Comparison of ENCODE assay signal across 8 cellular contexts in genomic region chr20:32585011-32585518, GRCh38. TPM values are rescaled to one million over a fixed set of nuclear protein-coding genes. Genes with fewer than 3 reads are reported as not detected.
DNase-seq lines count a peak whose midpoint lies in the region; TF ChIP-seq lines count a peak whose summit lies in the region.

TSS of gene NOL4L (minus strand) at chr20:32585333. CDS start at chr20:32584890, 443 bp downstream.

- no peaks in the 10 kb centered on the region for H3K27me3 ChIP-seq in vagina

- H3K4me1 Mint-ChIP-seq in activated T-helper 2 cell treated with anti-CD3 and anti-CD28 coated beads, Interferon-gamma antibody, Interleukin-2, Interleukin-4, amounts not matched to agents 10 μg/mL and 5 μg/mL and 100 μg/mL, durations not matched to agents 14 hours and 24 hours and 36 hours (ENCODE audit: low read depth) = peaks cover 21% of the 10 kb centered on the region
- H3K4me1 Mint-ChIP-seq in nephron = peaks cover 33% of the 10 kb centered on the region

- TF ChIP-seq CTCF in fibroblast of villous mesenchyme (IDR thresholded peaks at IDR 0.05; ENCODE audit: insufficient read depth, low read depth, low read length) (no peak), nephron (IDR thresholded peaks at IDR 0.05; ENCODE audit: unreplicated experiment in 3 of 3) (no peak), vagina (IDR thresholded peaks at IDR 0.05) (no peak)

- H3K4me1 ChIP-seq in vagina = peaks cover 24% of the 10 kb centered on the region

- H3K36me3 ChIP-seq in vagina = no peaks in the 10 kb centered on the region

- H3K27ac ChIP-seq in vagina = peak within 1 kb of the TSS; percentile 67

- peak within 1 kb of the TSS; percentile 78 for H3K27ac Mint-ChIP-seq in activated T-helper 2 cell treated with anti-CD3 and anti-CD28 coated beads, Interferon-gamma antibody, Interleukin-2, Interleukin-4, amounts not matched to agents 10 μg/mL and 5 μg/mL and 100 μg/mL, durations not matched to agents 14 hours and 24 hours and 36 hours
- H3K27ac Mint-ChIP-seq in nephron = peak within 1 kb of the TSS; percentile 54 to 84 (median 57)

- H3K9me3 Mint-ChIP-seq in activated T-helper 2 cell treated with anti-CD3 and anti-CD28 coated beads, Interferon-gamma antibody, Interleukin-2, Interleukin-4, amounts not matched to agents 10 μg/mL and 5 μg/mL and 100 μg/mL, durations not matched to agents 14 hours and 24 hours and 36 hours = no peaks in the 10 kb centered on the region
- H3K9me3 Mint-ChIP-seq in nephron = no peaks in the 10 kb centered on the region

- H3K4me3 ChIP-seq in fibroblast of villous mesenchyme (ENCODE audit: low read depth, low read length) = peak within 1 kb of the TSS; percentile 67
- peak within 1 kb of the TSS; percentile 58 to 88 for H3K4me3 ChIP-seq in vagina

- H3K36me3 Mint-ChIP-seq in activated T-helper 2 cell treated with anti-CD3 and anti-CD28 coated beads, Interferon-gamma antibody, Interleukin-2, Interleukin-4, amounts not matched to agents 10 μg/mL and 5 μg/mL and 100 μg/mL, durations not matched to agents 14 hours and 24 hours and 36 hours (ENCODE audit: low read depth) = no peaks in the 10 kb centered on the region
- no peaks in the 10 kb centered on the region for H3K36me3 Mint-ChIP-seq in nephron (ENCODE audit: low read depth)

- peak; percentile 36 for DNase-seq in NCI-H1436 (lab: John Stamatoyannopoulos, UW)
- no peak for DNase-seq in NCI-H1436 treated with DMSO at 0.1 percent for 48 hours (lab: John Stamatoyannopoulos, UW)
- peak; percentile 23 for DNase-seq in NCI-H774 (lab: John Stamatoyannopoulos, UW)
- peak; percentile 24 for DNase-seq in activated T-helper 2 cell treated with anti-CD3 and anti-CD28 coated beads, Interferon-gamma antibody, Interleukin-2, Interleukin-4, amounts not matched to agents 10 μg/mL and 5 μg/mL and 100 μg/mL, durations not matched to agents 14 hours and 24 hours and 36 hours (ENCODE audit: low spot score)
- peak; percentile 22 for DNase-seq in fibroblast of villous mesenchyme (ENCODE audit: low read depth)
- DNase-seq in vagina (ENCODE audit: extremely low spot score in 2 of 2) = no peak
- no peak for DNase-seq in Kasumi-1 (lab: John Stamatoyannopoulos, UW)

- peaks cover 25% of the 10 kb centered on the region for H3K27me3 Mint-ChIP-seq in activated T-helper 2 cell treated with anti-CD3 and anti-CD28 coated beads, Interferon-gamma antibody, Interleukin-2, Interleukin-4, amounts not matched to agents 10 μg/mL and 5 μg/mL and 100 μg/mL, durations not matched to agents 14 hours and 24 hours and 36 hours (ENCODE audit: low read depth)
- peaks cover 34% of the 10 kb centered on the region for H3K27me3 Mint-ChIP-seq in nephron (ENCODE audit: low read depth)

- peak within 1 kb of the TSS; percentile 84 for H3K4me3 Mint-ChIP-seq in activated T-helper 2 cell treated with anti-CD3 and anti-CD28 coated beads, Interferon-gamma antibody, Interleukin-2, Interleukin-4, amounts not matched to agents 10 μg/mL and 5 μg/mL and 100 μg/mL, durations not matched to agents 14 hours and 24 hours and 36 hours (ENCODE audit: low read depth)
- H3K4me3 Mint-ChIP-seq in nephron = peak within 1 kb of the TSS; percentile 87 to 93 (median 87)

- no peaks in the 10 kb centered on the region for H3K9me3 ChIP-seq in vagina

- intact Hi-C loops in activated T-helper 2 cell treated with anti-CD3 and anti-CD28 coated beads, Interferon-gamma antibody, Interleukin-2, Interleukin-4, amounts not matched to agents 10 μg/mL and 5 μg/mL and 100 μg/mL, durations not matched to agents 14 hours and 24 hours and 36 hours (cut with micrococcal nuclease) = loop anchor here (2.0 kb wide), 1 partner anchor 50 kb away; no protein-coding TSS in a partner anchor
- intact Hi-C loops in vagina (cut with DNase I) = no loop called here

- TF ChIP-seq POLR2A in vagina (IDR thresholded peaks at IDR 0.05) = no peak

RNA-seq across cellular contexts. Expression of gene NOL4L, which starts in this region (rescaled TPM):
- total RNA-seq in activated T-helper 2 cell treated with anti-CD3 and anti-CD28 coated beads, Interferon-gamma antibody, Interleukin-2, Interleukin-4, amounts not matched to agents 10 μg/mL and 5 μg/mL and 100 μg/mL, durations not matched to agents 14 hours and 24 hours and 36 hours = 13.2 and 14.2 TPM in 2 replicates
- 9.9 and 10.6 TPM in 2 replicates for total RNA-seq in fibroblast of villous mesenchyme
- total RNA-seq in vagina = 17.9 TPM

Comparison
In these comparisons a context has a peak if more than half of its experiments do, and no peak if none do; other contexts are left out.
1. DNase-seq: peak in NCI-H1436 (single experiment), NCI-H774 (single experiment), activated T-helper 2 cell treated with anti-CD3 and anti-CD28 coated beads, Interferon-gamma antibody, Interleukin-2, Interleukin-4, amounts not matched to agents 10 μg/mL and 5 μg/mL and 100 μg/mL, durations not matched to agents 14 hours and 24 hours and 36 hours (single experiment) and fibroblast of villous mesenchyme (single experiment); none in NCI-H1436 treated with DMSO at 0.1 percent for 48 hours (single experiment), vagina (0 of 2) and Kasumi-1 (0 of 2).